In the genomic region with DNA sequence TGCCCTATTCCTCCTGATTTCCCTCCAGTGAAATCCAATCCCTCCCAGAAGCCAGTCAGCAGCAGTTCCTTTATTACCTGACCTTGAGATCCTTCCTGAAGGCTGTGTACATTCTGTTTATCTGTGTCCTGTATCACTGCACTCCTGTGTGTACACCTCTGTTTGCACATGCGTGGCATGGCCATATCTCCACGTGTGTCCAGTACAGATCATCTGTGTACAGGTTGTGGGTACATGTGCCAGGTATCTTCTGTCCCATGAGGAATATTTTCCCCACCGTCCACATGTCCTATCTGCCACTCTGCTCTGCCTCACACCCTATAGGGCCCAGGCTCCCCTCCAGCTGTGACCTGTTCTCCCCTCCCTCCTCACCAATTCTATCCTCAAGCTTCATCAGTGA, we compare ENCODE assay signal across 10 cellular contexts. TPM values are rescaled to one million over a fixed set of nuclear protein-coding genes. Genes with fewer than 3 reads are reported as not detected.
DNase-seq lines count a peak whose midpoint lies in the region; ATAC-seq and TF ChIP-seq lines count a peak whose summit lies in the region.
"Had no signal": no experiment of that assay in that cellular context is flagged by ENCODE, and none has a peak within 500 bp of the region (broad histone marks: within the 10 kb centered on the region; RNA-seq: fewer than 3 reads in every experiment).

No MANE protein-coding gene starts in this region.

- H3K4me3 Mint-ChIP-seq in CD4-positive, alpha-beta T cell, result peak overlapping the region; percentile 97
- H3K4me3 Mint-ChIP-seq in endodermal cell, result peak overlapping the region; percentile 94

- intact Hi-C loops in CD4-positive, alpha-beta T cell (cut with DNase I, micrococcal nuclease), result loop anchor here in 1 of 2 experiments (1.0 to 2.0 kb wide), 2 partner anchors 8 to 48 kb away; partner anchors contain the start of gene PRUNE1

- H3K27me3 Mint-ChIP-seq in CD4-positive, alpha-beta T cell, result no peaks in the 10 kb centered on the region
- H3K27me3 Mint-ChIP-seq in endodermal cell (ENCODE audit: insufficient read depth), result no peaks in the 10 kb centered on the region

- H3K9me3 Mint-ChIP-seq in CD4-positive, alpha-beta T cell, result no peaks in the 10 kb centered on the region
- no peaks in the 10 kb centered on the region for H3K9me3 Mint-ChIP-seq in endodermal cell

- H3K36me3 Mint-ChIP-seq in CD4-positive, alpha-beta T cell (ENCODE audit: low read depth), result peaks cover 81% of the 10 kb centered on the region
- H3K36me3 Mint-ChIP-seq in endodermal cell (ENCODE audit: low read depth), result peaks cover 58% of the 10 kb centered on the region

- H3K4me2 ChIP-seq in parathyroid adenoma (ENCODE audit: low read length), result peak overlapping the region; percentile 96

- H3K9ac ChIP-seq in NT2/D1 (ENCODE audit: insufficient read length, low read depth), result peak overlapping the region; percentile 37
- H3K9ac ChIP-seq in endodermal cell (ENCODE audit: extremely low read depth, low read length, poor library complexity, severe bottlenecking), result no peak overlapping the region
- H3K9ac ChIP-seq in parathyroid adenoma, result no peak overlapping the region

- H3K27ac Mint-ChIP-seq in CD4-positive, alpha-beta T cell, result peak overlapping the region; percentile 90
- peak overlapping the region; percentile 23 for H3K27ac Mint-ChIP-seq in endodermal cell

- H2AFZ ChIP-seq in parathyroid adenoma, result no peak overlapping the region

- H3K9me3 ChIP-seq in CD4-positive, alpha-beta T cell (ENCODE audit: control insufficient read depth, low read length), result no peaks in the 10 kb centered on the region
- H3K9me3 ChIP-seq in NT2/D1 (ENCODE audit: insufficient read depth, low read length) (no peaks in the 10 kb centered on the region), endodermal cell (ENCODE audit: control insufficient read depth, low read length) (no peaks in the 10 kb centered on the region), parathyroid adenoma (ENCODE audit: control insufficient read depth, low read length) (no peaks in the 10 kb centered on the region)

- peaks cover 72% of the 10 kb centered on the region for H3K4me1 Mint-ChIP-seq in CD4-positive, alpha-beta T cell (ENCODE audit: low read depth)
- peaks cover 26% of the 10 kb centered on the region for H3K4me1 Mint-ChIP-seq in endodermal cell

- WGBS in endodermal cell (ENCODE audit: insufficient coverage in 1 of 2, insufficient read length in 1 of 2), 2 experiments, result 89 to 93% methylated on average over 3 of the region's 3 CpGs

- DNase-seq in CD4-positive, alpha-beta T cell, result no peak
- no peak for DNase-seq in NT2/D1 (ENCODE audit: low read depth, low spot score)
- DNase-seq in endodermal cell, result no peak
- no peak for DNase-seq in middle frontal gyrus (ENCODE audit: extremely low spot score, low spot score)
- no peak for DNase-seq in NCI-H82 treated with DMSO at 0.1 percent for 48 hours (lab: John Stamatoyannopoulos, UW; ENCODE audit: unreplicated experiment)
- no peak for DNase-seq in mesenteric fat pad (ENCODE audit: low spot score)
- DNase-seq in anterior cingulate cortex (lab: John Stamatoyannopoulos, UW), result no peak
- DNase-seq: NCI-H446 treated with DMSO at 0.1 percent for 48 hours; stimulated activated CD4-positive, alpha-beta T cell treated with anti-CD3 and anti-CD28 coated beads, Interleukin-4, amount 100 ng/mL, for 1 hour had no signal

- H3K27ac ChIP-seq in CD4-positive, alpha-beta T cell (ENCODE audit: low read depth, low read length), result peak overlapping the region; percentile 93
- H3K27ac ChIP-seq in endodermal cell (ENCODE audit: low read depth, low read length), result no peak overlapping the region
- peak overlapping the region; percentile 98 for H3K27ac ChIP-seq in parathyroid adenoma

- ATAC-seq in CD4-positive, alpha-beta T cell (ENCODE audit: poor library complexity), result no peak

- H3K36me3 ChIP-seq in NT2/D1 (ENCODE audit: insufficient read depth, insufficient read length, low read length) (peaks cover 64% of the 10 kb centered on the region), endodermal cell (ENCODE audit: control insufficient read depth, insufficient read depth, low read length) (peaks cover 60% of the 10 kb centered on the region), parathyroid adenoma (ENCODE audit: control insufficient read depth, insufficient read depth, low read length) (no peaks in the 10 kb centered on the region)

- no peaks in the 10 kb centered on the region for H3K27me3 ChIP-seq in CD4-positive, alpha-beta T cell (ENCODE audit: control insufficient read depth, insufficient read depth, low read length)
- H3K27me3 ChIP-seq in NT2/D1 (ENCODE audit: insufficient read depth, insufficient read length) (no peaks in the 10 kb centered on the region), endodermal cell (ENCODE audit: control insufficient read depth, insufficient read depth, low read length, poor library complexity, severe bottlenecking) (no peaks in the 10 kb centered on the region), parathyroid adenoma (ENCODE audit: control insufficient read depth, insufficient read depth, low read length) (no peaks in the 10 kb centered on the region)

- H3K4me1 ChIP-seq in NT2/D1 (ENCODE audit: insufficient read depth, insufficient read length), result peaks cover 20% of the 10 kb centered on the region
- no peaks in the 10 kb centered on the region for H3K4me1 ChIP-seq in endodermal cell (ENCODE audit: control insufficient read depth, insufficient read depth, low read length)
- H3K4me1 ChIP-seq in parathyroid adenoma, result peaks cover 20% of the 10 kb centered on the region

- POLR2A ChIA-PET in CD4-positive, alpha-beta T cell (lab: Charles Lee), result interaction anchor here (0.8 to 7.7 kb wide), 19 partner anchors 8 to 427 kb away, joined by 3 to 144 read pairs (median 7); partner anchors contain the start of genes C1orf56, ENSA, GABPB2 and MINDY1

- H3K4me3 ChIP-seq in NT2/D1 (ENCODE audit: insufficient read length, low read depth) (no peak overlapping the region), endodermal cell (ENCODE audit: low read length) (no peak overlapping the region), parathyroid adenoma (ENCODE audit: low read depth, low read length) (peak overlapping the region; percentile 100)

- CTCF ChIA-PET in CD4-positive, alpha-beta T cell (lab: Charles Lee), result interaction anchor here (1.6 to 5.8 kb wide), 5 partner anchors 10 to 43 kb away, joined by 5 to 69 read pairs (median 58); partner anchors contain the start of genes C1orf56 and GABPB2

- peaks cover 20% of the 10 kb centered on the region for H3K79me2 ChIP-seq in parathyroid adenoma

- TF ChIP-seq CTCF in CD4-positive, alpha-beta T cell (IDR thresholded peaks at IDR 0.05), result no peak
- TF ChIP-seq CTCF in endodermal cell (conservative IDR thresholded peaks at IDR 0.05) (no peak), parathyroid adenoma (IDR thresholded peaks at IDR 0.05) (no peak)

RNA-seq across cellular contexts. Expression of gene CDC42SE1, which starts 2.8 kb away (rescaled TPM):
- total RNA-seq in CD4-positive, alpha-beta T cell, result 100 to 1,000 TPM; 401 to 404 TPM
- total RNA-seq in endodermal cell (10 to 100 TPM; 69.8 to 74.5 TPM), mesenteric fat pad (97.4 TPM)
- 70.5 TPM for polyA plus RNA-seq in endodermal cell (2013, experiment 1 of 2)
- polyA plus RNA-seq in endodermal cell (2013, experiment 2 of 2), result 65.0 TPM

RNA-seq across cellular contexts. Expression of gene MLLT11, which starts 3.6 kb away (rescaled TPM):
- total RNA-seq in CD4-positive, alpha-beta T cell, result 1 to 10 TPM; 2.8 to 2.9 TPM
- total RNA-seq in endodermal cell, result 10 to 100 TPM; 16.5 to 19.2 TPM
- 121 TPM for polyA plus RNA-seq in endodermal cell (2013, experiment 1 of 2)
- 122 TPM for polyA plus RNA-seq in endodermal cell (2013, experiment 2 of 2)
- 0.64 TPM for total RNA-seq in mesenteric fat pad

RNA-seq across cellular contexts. Expression of gene C1orf56, which starts 9.0 kb away (rescaled TPM):
- 1 to 10 TPM in 1 of 2 experiments, under 1 TPM in 1; 0.58 to 1.2 TPM for total RNA-seq in CD4-positive, alpha-beta T cell
- total RNA-seq in endodermal cell, result 1 to 10 TPM; 4.7 to 6.6 TPM
- polyA plus RNA-seq in endodermal cell (2013, experiment 1 of 2), result 4.9 TPM
- polyA plus RNA-seq in endodermal cell (2013, experiment 2 of 2), result 6.3 TPM
- total RNA-seq in mesenteric fat pad, result 5.4 TPM

RNA-seq across cellular contexts. Expression of gene GABPB2, which starts 14.0 kb away (rescaled TPM):
- 10 to 100 TPM; 23.7 to 25.5 TPM for total RNA-seq in CD4-positive, alpha-beta T cell
- 1 to 10 TPM; 7.5 to 7.7 TPM for total RNA-seq in endodermal cell
- polyA plus RNA-seq in endodermal cell (2013, experiment 1 of 2), result 3.3 TPM
- polyA plus RNA-seq in endodermal cell (2013, experiment 2 of 2), result 3.0 TPM
- 15.7 TPM for total RNA-seq in mesenteric fat pad

RNA-seq across cellular contexts. Expression of gene BNIPL, which starts 20.2 kb away (rescaled TPM):
- total RNA-seq in CD4-positive, alpha-beta T cell, result under 1 TPM; 0.30 to 0.42 TPM
- 1 to 10 TPM; 1.6 to 2.9 TPM for total RNA-seq in endodermal cell
- polyA plus RNA-seq in endodermal cell (2013, experiment 1 of 2), result 0.46 TPM
- 0.87 TPM for polyA plus RNA-seq in endodermal cell (2013, experiment 2 of 2)
- not detected for total RNA-seq in mesenteric fat pad

Comparison
In these comparisons a context has a peak if more than half of its experiments do, and no peak if none do; other contexts are left out.
1. RNA of gene MLLT11, which starts 3.6 kb away (total RNA-seq): 16.5 to 19.2 TPM in endodermal cell; 2.8 to 2.9 TPM in CD4-positive, alpha-beta T cell and 0.64 TPM in mesenteric fat pad (single experiment); every median in the first group is over 4 times any median in the second.